19 cellular contexts compared by ENCODE assay signal in genomic region chr2:55371387-55371786, GRCh38.
"Had no signal": no experiment of that assay in that cellular context is flagged by ENCODE, and none has a peak within 500 bp of the region (broad histone marks: within the 10 kb centered on the region; RNA-seq: fewer than 3 reads in every experiment).

No MANE protein-coding gene starts in this region.

- H3K36me3 ChIP-seq: upper lobe of left lung, uterus had no signal

- H3K27me3 Mint-ChIP-seq: naive B cell had no signal

- H3K4me3 ChIP-seq: coronary artery, lung, skin epidermis, stomach, upper lobe of left lung, uterus had no signal

- H3K4me3 Mint-ChIP-seq: immature natural killer cell, naive B cell, nephron had no signal

- H3K9me3 Mint-ChIP-seq: immature natural killer cell, naive B cell, nephron had no signal

- H3K4me1 Mint-ChIP-seq: immature natural killer cell, naive B cell, nephron had no signal

- H3K9me3 ChIP-seq: stomach, upper lobe of left lung, uterus had no signal

- H3K36me3 Mint-ChIP-seq: naive B cell had no signal

- H3K4me1 ChIP-seq: foreskin keratinocyte, stomach, upper lobe of left lung, uterus had no signal

- H3K27ac Mint-ChIP-seq: nephron had no signal

- DNase-seq: effector CD4-positive, alpha-beta T cell; foreskin keratinocyte; immature natural killer cell; kidney; left cardiac atrium; left ventricle myocardium superior; mesenchymal stem cell; midbrain; naive B cell; stimulated activated CD4-positive, alpha-beta T cell treated with anti-CD3 and anti-CD28 coated beads, Interleukin-2, amount 100 ng/mL, for 24 hours; stimulated activated CD4-positive, alpha-beta T cell treated with anti-CD3 and anti-CD28 coated beads, Interleukin-4, amount 100 ng/mL, for 4 hours; stimulated activated naive CD4-positive, alpha-beta T cell; stomach; upper lobe of left lung; uterus had no signal

- H3K27me3 ChIP-seq: foreskin keratinocyte, stomach, upper lobe of left lung, uterus had no signal

- H3K27ac ChIP-seq: coronary artery, foreskin keratinocyte, skin epidermis, stomach, upper lobe of left lung, uterus had no signal
